In genomic region chr4:185142563-185142910, GRCh38 we compare ENCODE assay signal across 8 cellular contexts. TPM values are rescaled to one million over a fixed set of nuclear protein-coding genes. Genes with fewer than 3 reads are reported as not detected.
DNase-seq lines count a peak whose midpoint lies in the region; ATAC-seq and TF ChIP-seq lines count a peak whose summit lies in the region.

No MANE protein-coding gene starts in this region.

- H3K36me3 ChIP-seq in ascending aorta: peaks cover 8 to 10% of the 10 kb centered on the region in 2 donors
- H3K36me3 ChIP-seq in right lobe of liver: peaks cover 0 to 12% (median 0%) of the 10 kb centered on the region in 4 donors
- peaks cover 0 to under 1% of the 10 kb centered on the region in 2 donors for H3K36me3 ChIP-seq in thyroid gland

- 7% methylated on average over 3 of the region's 10 CpGs for WGBS in right lobe of liver (ENCODE audit: insufficient coverage, low coverage, low lambda C conversion rate, missing lambda C conversion rate)
- WGBS in thyroid gland, 2 donors: 8 to 9% methylated on average over 5 to 9 of the region's 10 CpGs

- peak; percentile 17 for DNase-seq in NCI-H1105 treated with DMSO at 0.1 percent for 48 hours (lab: John Stamatoyannopoulos, UW)
- DNase-seq in NCI-H1105 (lab: John Stamatoyannopoulos, UW): no peak
- no peak for DNase-seq in ascending aorta (ENCODE audit: low spot score in 2 of 2)
- no peak for DNase-seq in right lobe of liver
- DNase-seq in thyroid gland: no peak
- DNase-seq in NK-92 (lab: John Stamatoyannopoulos, UW; ENCODE audit: unreplicated experiment): no peak

- peak overlapping the region; percentile 65 to 87 for H3K4me3 ChIP-seq in ascending aorta
- peak overlapping the region; percentile 57 to 79 (median 60) for H3K4me3 ChIP-seq in right lobe of liver
- peak overlapping the region; percentile 22 to 80 (median 75) for H3K4me3 ChIP-seq in thyroid gland (replicated peaks in 1 of 3)

- H3K9me3 ChIP-seq in ascending aorta: no peaks in the 10 kb centered on the region
- H3K9me3 ChIP-seq in right lobe of liver: no peaks in the 10 kb centered on the region
- no peaks in the 10 kb centered on the region for H3K9me3 ChIP-seq in thyroid gland

- intact Hi-C loops in ascending aorta (cut with DNase I): loop anchor here (5.0 to 10.0 kb wide), 2 partner anchors 315 to 1002 kb away; partner anchors contain the start of gene ACSL1
- intact Hi-C loops in right lobe of liver (cut with DNase I): no loop called here
- intact Hi-C loops in thyroid gland (cut with DNase I): no loop called here

- ATAC-seq in HG03521 (IDR thresholded peaks at IDR 0.05; ENCODE audit: unreplicated experiment) (peak; percentile 13), right lobe of liver (peak; percentile 52 to 64 (median 58)), HG02588 (IDR thresholded peaks at IDR 0.05; ENCODE audit: unreplicated experiment) (no peak)

- H3K27me3 ChIP-seq in ascending aorta (no peaks in the 10 kb centered on the region), right lobe of liver (no peaks in the 10 kb centered on the region), thyroid gland (no peaks in the 10 kb centered on the region)

- TF ChIP-seq POLR2A in right lobe of liver (IDR thresholded peaks at IDR 0.05) (no peak), thyroid gland (IDR thresholded peaks at IDR 0.05) (no peak)

- TF ChIP-seq CTCF in ascending aorta (IDR thresholded peaks at IDR 0.05) (no peak), right lobe of liver (IDR thresholded peaks at IDR 0.05) (no peak), thyroid gland (IDR thresholded peaks at IDR 0.05) (no peak)

- H3K27ac ChIP-seq in ascending aorta: peak overlapping the region; percentile 92 to 93
- peak overlapping the region; percentile 56 to 88 (median 76) for H3K27ac ChIP-seq in right lobe of liver
- H3K27ac ChIP-seq in thyroid gland: peak overlapping the region; percentile 70 to 92 (median 85)

- H3K4me1 ChIP-seq in ascending aorta (peaks cover 3 to 15% of the 10 kb centered on the region in 2 donors), right lobe of liver (peaks cover 0 to 19% (median 3%) of the 10 kb centered on the region in 4 donors), thyroid gland (peaks cover 8 to 16% of the 10 kb centered on the region in 2 donors)

RNA-seq across cellular contexts. Expression of gene SLC25A4, which starts 0.5 kb away (rescaled TPM):
- total RNA-seq in ascending aorta (19.6 TPM), right lobe of liver (10 to 100 TPM; 24.1 to 36.7 (median 27.0) TPM), thyroid gland (10 to 100 TPM; 26.7 to 56.7 (median 41.8) TPM)
